Comparison of ENCODE assay signal across 20 cellular contexts in the genomic region with DNA sequence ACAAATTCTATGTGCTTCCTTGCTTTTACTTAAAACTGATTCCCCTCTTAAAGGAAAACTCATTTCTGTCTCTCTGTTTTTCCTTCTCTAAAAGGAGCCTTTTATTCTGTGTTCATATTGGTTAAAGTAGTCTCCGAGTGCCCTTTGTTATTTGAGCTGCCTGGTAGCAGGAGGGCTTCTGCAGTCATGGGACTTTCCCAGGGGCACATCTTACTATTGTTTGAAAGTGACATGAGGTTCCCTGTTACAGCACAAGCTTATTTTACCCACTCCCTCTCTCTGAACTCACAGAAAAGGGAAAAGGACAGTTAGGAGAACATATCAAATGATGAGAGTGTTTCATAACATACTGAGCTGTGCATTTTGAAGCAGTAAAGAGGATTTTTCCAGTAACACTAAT. TPM values are rescaled to one million over a fixed set of nuclear protein-coding genes. Genes with fewer than 3 reads are reported as not detected.
DNase-seq lines count a peak whose midpoint lies in the region; ATAC-seq and TF ChIP-seq lines count a peak whose summit lies in the region.
"Had no signal": no experiment of that assay in that cellular context is flagged by ENCODE, and none has a peak within 500 bp of the region (broad histone marks: within the 10 kb centered on the region; RNA-seq: fewer than 3 reads in every experiment).

No MANE protein-coding gene starts in this region.

- H3K79me2 ChIP-seq in OCI-LY7 (ENCODE audit: insufficient read depth, low read depth, low read length), result no peaks in the 10 kb centered on the region

- peaks cover 35% of the 10 kb centered on the region for H3K4me1 ChIP-seq in HUES64 (ENCODE audit: insufficient read depth, low read length)
- H3K4me1 ChIP-seq in esophagus muscularis mucosa, result peaks cover 46 to 74% (median 65%) of the 10 kb centered on the region in 4 donors
- peaks cover 14% of the 10 kb centered on the region for H3K4me1 ChIP-seq in OCI-LY7 (ENCODE audit: insufficient read depth, low read length, poor library complexity, severe bottlenecking)

- TF ChIP-seq POLR2A in esophagus muscularis mucosa (IDR thresholded peaks at IDR 0.05; ENCODE audit: low read depth), result no peak

- H3K4me3 ChIP-seq in HUES64 (ENCODE audit: low read length) (no peak overlapping the region), esophagus muscularis mucosa (no peak overlapping the region), OCI-LY7 (ENCODE audit: low read depth, low read length, poor library complexity, severe bottlenecking) (no peak overlapping the region)
- H3K4me3 ChIP-seq: BLaER1 treated with 17β-estradiol and CSF1 and Interleukin-3, amounts not matched to agents 10 nM and 100 nM had no signal

- no peaks in the 10 kb centered on the region for H3K9me2 ChIP-seq in OCI-LY7 (ENCODE audit: insufficient read depth, low read length)

- H3K27me3 Mint-ChIP-seq in glutamatergic neuron (ENCODE audit: unreplicated experiment), result no peaks in the 10 kb centered on the region
- H3K27me3 Mint-ChIP-seq: activated CD4-positive, alpha-beta T cell treated with anti-CD3 and anti-CD28 coated beads for 36 hours had no signal

- intact Hi-C loops in esophagus muscularis mucosa (cut with DNase I) (no loop called here), OCI-LY7 (cut with micrococcal nuclease; ENCODE audit: unreplicated experiment) (no loop called here)

- H3K4me1 Mint-ChIP-seq in glutamatergic neuron (ENCODE audit: low read depth, unreplicated experiment), result peaks cover 3% of the 10 kb centered on the region

- no TSS peak for BruUV-seq in OCI-LY7 (replicated peaks; lab: Mats Ljungman, UMichigan)

- no peak overlapping the region for H3K4me3 Mint-ChIP-seq in glutamatergic neuron (ENCODE audit: unreplicated experiment)
- H3K4me3 Mint-ChIP-seq: activated CD4-positive, alpha-beta T cell treated with anti-CD3 and anti-CD28 coated beads for 36 hours; activated T-helper 1 cell treated with anti-CD3 and anti-CD28 coated beads, Interleukin-12 subunit alpha, Interleukin-12 subunit beta, Interleukin-2, Interleukin-4 antibody, amounts not matched to agents 30 ng/mL and 10 ng/mL and 1 ng/mL, durations not matched to agents 14 hours and 24 hours and 36 hours; naive thymus-derived CD4-positive, alpha-beta T cell; stimulated activated naive CD8-positive, alpha-beta T cell treated with anti-CD3 and anti-CD28 coated beads, Interleukin-15, amount 100 ng/mL, for 72 hours had no signal

- no peak for TF ChIP-seq EP300 in esophagus muscularis mucosa (IDR thresholded peaks at IDR 0.05)

- no peak for TF ChIP-seq CTCF in esophagus muscularis mucosa (IDR thresholded peaks at IDR 0.05)
- no peak for TF ChIP-seq CTCF in glutamatergic neuron (IDR thresholded peaks at IDR 0.05; ENCODE audit: partially characterized antibody, unreplicated experiment)
- no peak for TF ChIP-seq CTCF in OCI-LY7 (conservative IDR thresholded peaks at IDR 0.05; ENCODE audit: low read length)

- H3K36me3 ChIP-seq in HUES64 (ENCODE audit: insufficient read depth, low read length), result no peaks in the 10 kb centered on the region
- no peaks in the 10 kb centered on the region for H3K36me3 ChIP-seq in esophagus muscularis mucosa
- peaks cover 20% of the 10 kb centered on the region for H3K36me3 ChIP-seq in OCI-LY7 (ENCODE audit: insufficient read depth, low read length)

- H3K27me3 ChIP-seq in HUES64 (ENCODE audit: insufficient read depth, low read length) (no peaks in the 10 kb centered on the region), esophagus muscularis mucosa (no peaks in the 10 kb centered on the region)
- H3K27me3 ChIP-seq: BLaER1 treated with 17β-estradiol and CSF1 and Interleukin-3, amounts not matched to agents 10 nM and 100 nM had no signal

- H2AFZ ChIP-seq in OCI-LY7 (ENCODE audit: low read length), result no peak overlapping the region

- peak; percentile 77 for DNase-seq in esophagus muscularis mucosa (ENCODE audit: extremely low spot score)
- DNase-seq in pulmonary artery endothelial cell (ENCODE audit: low read depth, low spot score), result peak; percentile 7
- no peak for DNase-seq in glutamatergic neuron
- no peak for DNase-seq in NCI-H82 (lab: John Stamatoyannopoulos, UW)
- no peak for DNase-seq in NCI-H1417 (lab: John Stamatoyannopoulos, UW)
- DNase-seq in OCI-LY7 (ENCODE audit: low spot score), result no peak
- DNase-seq: activated CD4-positive, alpha-beta T cell treated with anti-CD3 and anti-CD28 coated beads for 36 hours; aorta; foreskin fibroblast; naive thymus-derived CD4-positive, alpha-beta T cell; NCI-H345; stimulated activated naive CD8-positive, alpha-beta T cell treated with anti-CD3 and anti-CD28 coated beads, Interleukin-15, amount 100 ng/mL, for 72 hours had no signal

- peak; percentile 60 for ATAC-seq in GM18870 (IDR thresholded peaks at IDR 0.05; ENCODE audit: unreplicated experiment)
- ATAC-seq: activated CD4-positive, alpha-beta T cell treated with anti-CD3 and anti-CD28 coated beads for 36 hours; HCT116; naive thymus-derived CD4-positive, alpha-beta T cell; stimulated activated naive CD8-positive, alpha-beta T cell treated with anti-CD3 and anti-CD28 coated beads, Interleukin-15, amount 100 ng/mL, for 72 hours had no signal

- no peak overlapping the region for H3K4me2 ChIP-seq in OCI-LY7 (ENCODE audit: low read length)
- H3K4me2 ChIP-seq: BLaER1 treated with 17β-estradiol and CSF1 and Interleukin-3, amounts not matched to agents 10 nM and 100 nM had no signal

- POLR2A ChIA-PET in OCI-LY7 (lab: Charles Lee), result interaction anchor here (0.6 to 1.2 kb wide), 5 partner anchors 8 to 293 kb away, joined by 3 to 5 read pairs (median 3); no protein-coding TSS in a partner anchor

- CTCF ChIA-PET in OCI-LY7 (lab: Charles Lee; ENCODE audit: unreplicated experiment), result no interaction called here

- no peak overlapping the region; the same call in 1 of the 2 replicates for H3K9ac ChIP-seq in HUES64 (ENCODE audit: low read depth, low read length)
- H3K9ac ChIP-seq: BLaER1 treated with 17β-estradiol and CSF1 and Interleukin-3, amounts not matched to agents 10 nM and 100 nM had no signal

- WGBS in HUES64, result 20% methylated on average over 1 of the region's 1 CpG
- 54% methylated on average over 1 of the region's 1 CpG for WGBS in esophagus muscularis mucosa

- no peak overlapping the region for H3K27ac Mint-ChIP-seq in glutamatergic neuron (ENCODE audit: unreplicated experiment)
- H3K27ac Mint-ChIP-seq: activated CD4-positive, alpha-beta T cell treated with anti-CD3 and anti-CD28 coated beads for 36 hours; activated T-helper 1 cell treated with anti-CD3 and anti-CD28 coated beads, Interleukin-12 subunit alpha, Interleukin-12 subunit beta, Interleukin-2, Interleukin-4 antibody, amounts not matched to agents 30 ng/mL and 10 ng/mL and 1 ng/mL, durations not matched to agents 14 hours and 24 hours and 36 hours; naive thymus-derived CD4-positive, alpha-beta T cell; stimulated activated naive CD8-positive, alpha-beta T cell treated with anti-CD3 and anti-CD28 coated beads, Interleukin-15, amount 100 ng/mL, for 72 hours had no signal

- H3K27ac ChIP-seq in HUES64 (ENCODE audit: low read depth, low read length) (peak overlapping the region; percentile 40), esophagus muscularis mucosa (replicated peaks in 1 of 4) (peak overlapping the region; percentile 81 to 92 (median 90)), OCI-LY7 (ENCODE audit: low read depth, low read length, poor library complexity, severe bottlenecking) (no peak overlapping the region)
- H3K27ac ChIP-seq: BLaER1 treated with 17β-estradiol and CSF1 and Interleukin-3, amounts not matched to agents 10 nM and 100 nM had no signal

- H4K20me1 ChIP-seq in OCI-LY7 (ENCODE audit: insufficient read depth, low read length), result no peaks in the 10 kb centered on the region
- H4K20me1 ChIP-seq: BLaER1 treated with 17β-estradiol and CSF1 and Interleukin-3, amounts not matched to agents 10 nM and 100 nM had no signal

- peaks cover 9% of the 10 kb centered on the region for H3K36me3 Mint-ChIP-seq in glutamatergic neuron (ENCODE audit: unreplicated experiment)

- peaks cover 2% of the 10 kb centered on the region for H3K9me3 Mint-ChIP-seq in glutamatergic neuron (ENCODE audit: unreplicated experiment)
- H3K9me3 Mint-ChIP-seq: activated T-helper 1 cell treated with anti-CD3 and anti-CD28 coated beads, Interleukin-12 subunit alpha, Interleukin-12 subunit beta, Interleukin-2, Interleukin-4 antibody, amounts not matched to agents 30 ng/mL and 10 ng/mL and 1 ng/mL, durations not matched to agents 14 hours and 24 hours and 36 hours had no signal

- H3K9me3 ChIP-seq in HUES64 (ENCODE audit: insufficient read depth, low read depth, low read length), result no peaks in the 10 kb centered on the region
- peaks cover 0 to 9% (median 3%) of the 10 kb centered on the region in 4 donors for H3K9me3 ChIP-seq in esophagus muscularis mucosa
- H3K9me3 ChIP-seq in OCI-LY7 (ENCODE audit: low read length), result peaks cover 16% of the 10 kb centered on the region; the same call in 1 of the 2 replicates

RNA-seq across cellular contexts. Expression of gene ANGPTL1, which starts 58.1 kb away (rescaled TPM):
- 0.15 TPM for polyA plus RNA-seq in HUES64 (2013, experiment 1 of 2)
- polyA plus RNA-seq in HUES64 (2013, experiment 2 of 2), result 0.76 TPM
- total RNA-seq in esophagus muscularis mucosa (100 to 1,000 TPM; 149 to 206 (median 172) TPM), pulmonary artery endothelial cell (under 0.01 TPM in 1 of 2 replicates, not detected in the other), glutamatergic neuron (ENCODE audit: unreplicated experiment) (not detected), OCI-LY7 (2022) (not detected in 2 replicates)
- not detected in 2 replicates for total RNA-seq in OCI-LY7 (2014; rRNA removed; shearing (Covaris generic))
- total RNA-seq: activated CD4-positive, alpha-beta T cell treated with anti-CD3 and anti-CD28 coated beads for 36 hours; activated T-helper 1 cell treated with anti-CD3 and anti-CD28 coated beads, Interleukin-12 subunit alpha, Interleukin-12 subunit beta, Interleukin-2, Interleukin-4 antibody, amounts not matched to agents 30 ng/mL and 10 ng/mL and 1 ng/mL, durations not matched to agents 14 hours and 24 hours and 36 hours; HT-29; naive thymus-derived CD4-positive, alpha-beta T cell; T-helper 1 cell treated with Interleukin-12 subunit alpha and Interleukin-12 subunit beta and Interleukin-4 antibody, amounts not matched to agents 30 ng/mL and 1 ng/mL, for 36 hours had no signal
- polyA plus RNA-seq: keratinocyte; naive thymus-derived CD4-positive, alpha-beta T cell had no signal

Comparison
In these comparisons a context has a peak if more than half of its experiments do, and no peak if none do; other contexts are left out.
1. DNase-seq: peak in esophagus muscularis mucosa (single experiment) and pulmonary artery endothelial cell (single experiment); none in glutamatergic neuron (single experiment), NCI-H82 (single experiment), NCI-H1417 (0 of 3) and OCI-LY7 (single experiment).
2. RNA of gene ANGPTL1, which starts 58.1 kb away (total RNA-seq): 149 to 206 TPM in esophagus muscularis mucosa; under 0.01 TPM in pulmonary artery endothelial cell, not detected in glutamatergic neuron (single experiment) and not detected in OCI-LY7; every median in the first group is over 100 times any median in the second.